Comparison of ENCODE assay signal across 1 cellular context in the genomic region with DNA sequence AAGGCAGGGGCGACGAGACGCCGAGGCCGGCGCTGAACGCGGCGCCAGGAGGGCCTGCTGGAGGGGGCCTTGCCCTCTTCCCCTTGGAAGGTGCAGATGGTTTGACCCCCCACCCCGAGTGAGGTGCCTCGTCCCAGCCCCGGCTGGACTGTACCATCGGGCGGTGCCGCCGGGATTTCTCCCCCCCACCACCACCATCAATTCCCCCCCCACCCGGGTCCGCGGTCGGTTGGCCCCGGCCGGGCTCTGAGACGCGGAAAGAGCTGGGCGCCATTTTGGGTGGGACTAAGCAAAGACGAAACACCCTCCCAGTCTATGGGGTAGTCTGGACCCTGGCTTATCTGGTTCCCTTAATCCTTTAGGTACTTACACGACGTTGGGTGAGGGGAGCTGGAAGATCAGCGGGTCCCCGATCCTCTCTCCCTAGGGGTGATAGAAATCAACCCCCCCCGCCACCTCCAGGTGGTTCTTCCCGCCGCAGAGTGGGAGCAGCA.
TF ChIP-seq lines count a peak whose summit lies in the region.

A gene with protein sequence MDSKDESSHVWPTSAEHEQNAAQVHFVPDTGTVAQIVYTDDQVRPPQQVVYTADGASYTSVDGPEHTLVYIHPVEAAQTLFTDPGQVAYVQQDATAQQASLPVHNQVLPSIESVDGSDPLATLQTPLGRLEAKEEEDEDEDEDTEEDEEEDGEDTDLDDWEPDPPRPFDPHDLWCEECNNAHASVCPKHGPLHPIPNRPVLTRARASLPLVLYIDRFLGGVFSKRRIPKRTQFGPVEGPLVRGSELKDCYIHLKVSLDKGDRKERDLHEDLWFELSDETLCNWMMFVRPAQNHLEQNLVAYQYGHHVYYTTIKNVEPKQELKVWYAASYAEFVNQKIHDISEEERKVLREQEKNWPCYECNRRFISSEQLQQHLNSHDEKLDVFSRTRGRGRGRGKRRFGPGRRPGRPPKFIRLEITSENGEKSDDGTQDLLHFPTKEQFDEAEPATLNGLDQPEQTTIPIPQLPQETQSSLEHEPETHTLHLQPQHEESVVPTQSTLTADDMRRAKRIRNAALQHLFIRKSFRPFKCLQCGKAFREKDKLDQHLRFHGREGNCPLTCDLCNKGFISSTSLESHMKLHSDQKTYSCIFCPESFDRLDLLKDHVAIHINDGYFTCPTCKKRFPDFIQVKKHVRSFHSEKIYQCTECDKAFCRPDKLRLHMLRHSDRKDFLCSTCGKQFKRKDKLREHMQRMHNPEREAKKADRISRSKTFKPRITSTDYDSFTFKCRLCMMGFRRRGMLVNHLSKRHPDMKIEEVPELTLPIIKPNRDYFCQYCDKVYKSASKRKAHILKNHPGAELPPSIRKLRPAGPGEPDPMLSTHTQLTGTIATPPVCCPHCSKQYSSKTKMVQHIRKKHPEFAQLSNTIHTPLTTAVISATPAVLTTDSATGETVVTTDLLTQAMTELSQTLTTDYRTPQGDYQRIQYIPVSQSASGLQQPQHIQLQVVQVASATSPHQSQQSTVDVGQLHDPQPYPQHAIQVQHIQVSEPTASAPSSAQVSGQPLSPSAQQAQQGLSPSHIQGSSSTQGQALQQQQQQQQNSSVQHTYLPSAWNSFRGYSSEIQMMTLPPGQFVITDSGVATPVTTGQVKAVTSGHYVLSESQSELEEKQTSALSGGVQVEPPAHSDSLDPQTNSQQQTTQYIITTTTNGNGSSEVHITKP (minus strand): TSS at position 484 of the 494 bp plus-strand sequence. CDS start 41,871 bp downstream, outside the sequence.

TF ChIP-seq in HepG2, 621 proteins besides CTCF, POLR2A, EP300 and RAD21 (continued from another document and continues in another):
- TF ChIP-seq, protein P1, sequence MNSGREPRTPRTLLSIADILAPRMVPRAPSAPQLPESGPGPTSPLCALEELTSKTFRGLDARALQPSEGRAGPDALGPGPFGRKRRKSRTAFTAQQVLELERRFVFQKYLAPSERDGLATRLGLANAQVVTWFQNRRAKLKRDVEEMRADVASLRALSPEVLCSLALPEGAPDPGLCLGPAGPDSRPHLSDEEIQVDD (CRISPR knock-in tag; IDR thresholded peaks at IDR 0.05; ENCODE audit: borderline replicate concordance) = 0 out of 2 replicates have a peak, but pooled peaks have one; percentile 41
- peak; percentile 83 for TF ChIP-seq POLR2AphosphoS5 (IDR thresholded peaks at IDR 0.05; ENCODE audit: low read depth, low read length)
- TF ChIP-seq SMARCC2 (IDR thresholded peaks at IDR 0.05) = no peak
- TF ChIP-seq, protein P2, sequence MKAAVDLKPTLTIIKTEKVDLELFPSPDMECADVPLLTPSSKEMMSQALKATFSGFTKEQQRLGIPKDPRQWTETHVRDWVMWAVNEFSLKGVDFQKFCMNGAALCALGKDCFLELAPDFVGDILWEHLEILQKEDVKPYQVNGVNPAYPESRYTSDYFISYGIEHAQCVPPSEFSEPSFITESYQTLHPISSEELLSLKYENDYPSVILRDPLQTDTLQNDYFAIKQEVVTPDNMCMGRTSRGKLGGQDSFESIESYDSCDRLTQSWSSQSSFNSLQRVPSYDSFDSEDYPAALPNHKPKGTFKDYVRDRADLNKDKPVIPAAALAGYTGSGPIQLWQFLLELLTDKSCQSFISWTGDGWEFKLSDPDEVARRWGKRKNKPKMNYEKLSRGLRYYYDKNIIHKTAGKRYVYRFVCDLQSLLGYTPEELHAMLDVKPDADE (CRISPR knock-in tag; IDR thresholded peaks at IDR 0.05) = 0 out of 2 replicates have a peak, but pooled peaks have one; percentile 52
- peak; percentile 71; the same call in 1 of the 2 replicates for TF ChIP-seq ZBTB7B (CRISPR knock-in tag; IDR thresholded peaks at IDR 0.05)
- TF ChIP-seq ZSCAN21 (CRISPR knock-in tag; IDR thresholded peaks at IDR 0.05; ENCODE audit: borderline replicate concordance) = peak; percentile 77; the same call in 1 of the 2 replicates
- TF ChIP-seq ZMYM2 (CRISPR knock-in tag; IDR thresholded peaks at IDR 0.05) = no peak
- TF ChIP-seq PTBP1 (IDR thresholded peaks at IDR 0.05; ENCODE audit: low read depth, low read length, poor library complexity, severe bottlenecking) = no peak
- TF ChIP-seq, protein P3, sequence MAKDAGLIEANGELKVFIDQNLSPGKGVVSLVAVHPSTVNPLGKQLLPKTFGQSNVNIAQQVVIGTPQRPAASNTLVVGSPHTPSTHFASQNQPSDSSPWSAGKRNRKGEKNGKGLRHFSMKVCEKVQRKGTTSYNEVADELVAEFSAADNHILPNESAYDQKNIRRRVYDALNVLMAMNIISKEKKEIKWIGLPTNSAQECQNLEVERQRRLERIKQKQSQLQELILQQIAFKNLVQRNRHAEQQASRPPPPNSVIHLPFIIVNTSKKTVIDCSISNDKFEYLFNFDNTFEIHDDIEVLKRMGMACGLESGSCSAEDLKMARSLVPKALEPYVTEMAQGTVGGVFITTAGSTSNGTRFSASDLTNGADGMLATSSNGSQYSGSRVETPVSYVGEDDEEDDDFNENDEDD (CRISPR knock-in tag; IDR thresholded peaks at IDR 0.05; ENCODE audit: borderline replicate concordance) = 0 out of 2 replicates have a peak, but pooled peaks have one; percentile 30
- TF ChIP-seq ZNF670 (CRISPR knock-in tag; IDR thresholded peaks at IDR 0.05; ENCODE audit: borderline replicate concordance) = peak; percentile 62; the same call in 1 of the 2 replicates
- TF ChIP-seq ZBTB20 (CRISPR knock-in tag; IDR thresholded peaks at IDR 0.05; ENCODE audit: borderline replicate concordance, low read depth) = no peak
- TF ChIP-seq ZIK1 (CRISPR knock-in tag; IDR thresholded peaks at IDR 0.05; ENCODE audit: borderline replicate concordance, low read depth) = 0 out of 2 replicates have a peak, but pooled peaks have one; percentile 39
- no peak for TF ChIP-seq CHD2 (IDR thresholded peaks at IDR 0.05; ENCODE audit: low read depth, low read length)
- TF ChIP-seq ZNF550 (CRISPR knock-in tag; IDR thresholded peaks at IDR 0.05; ENCODE audit: borderline replicate concordance) = no peak
- TF ChIP-seq, protein P4, sequence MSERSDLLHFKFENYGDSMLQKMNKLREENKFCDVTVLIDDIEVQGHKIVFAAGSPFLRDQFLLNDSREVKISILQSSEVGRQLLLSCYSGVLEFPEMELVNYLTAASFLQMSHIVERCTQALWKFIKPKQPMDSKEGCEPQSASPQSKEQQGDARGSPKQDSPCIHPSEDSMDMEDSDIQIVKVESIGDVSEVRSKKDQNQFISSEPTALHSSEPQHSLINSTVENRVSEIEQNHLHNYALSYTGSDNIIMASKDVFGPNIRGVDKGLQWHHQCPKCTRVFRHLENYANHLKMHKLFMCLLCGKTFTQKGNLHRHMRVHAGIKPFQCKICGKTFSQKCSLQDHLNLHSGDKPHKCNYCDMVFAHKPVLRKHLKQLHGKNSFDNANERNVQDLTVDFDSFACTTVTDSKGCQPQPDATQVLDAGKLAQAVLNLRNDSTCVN (CRISPR knock-in tag; IDR thresholded peaks at IDR 0.05; ENCODE audit: borderline replicate concordance) = no peak; the same call in 1 of the 2 replicates
- TF ChIP-seq ZNF256 (CRISPR knock-in tag; conservative IDR thresholded peaks at IDR 0.05) = no peak
- TF ChIP-seq RARG (CRISPR knock-in tag; IDR thresholded peaks at IDR 0.05; ENCODE audit: low read depth) = no peak
- no peak for TF ChIP-seq SMAD3 (CRISPR knock-in tag; IDR thresholded peaks at IDR 0.05)
- TF ChIP-seq, protein P5, sequence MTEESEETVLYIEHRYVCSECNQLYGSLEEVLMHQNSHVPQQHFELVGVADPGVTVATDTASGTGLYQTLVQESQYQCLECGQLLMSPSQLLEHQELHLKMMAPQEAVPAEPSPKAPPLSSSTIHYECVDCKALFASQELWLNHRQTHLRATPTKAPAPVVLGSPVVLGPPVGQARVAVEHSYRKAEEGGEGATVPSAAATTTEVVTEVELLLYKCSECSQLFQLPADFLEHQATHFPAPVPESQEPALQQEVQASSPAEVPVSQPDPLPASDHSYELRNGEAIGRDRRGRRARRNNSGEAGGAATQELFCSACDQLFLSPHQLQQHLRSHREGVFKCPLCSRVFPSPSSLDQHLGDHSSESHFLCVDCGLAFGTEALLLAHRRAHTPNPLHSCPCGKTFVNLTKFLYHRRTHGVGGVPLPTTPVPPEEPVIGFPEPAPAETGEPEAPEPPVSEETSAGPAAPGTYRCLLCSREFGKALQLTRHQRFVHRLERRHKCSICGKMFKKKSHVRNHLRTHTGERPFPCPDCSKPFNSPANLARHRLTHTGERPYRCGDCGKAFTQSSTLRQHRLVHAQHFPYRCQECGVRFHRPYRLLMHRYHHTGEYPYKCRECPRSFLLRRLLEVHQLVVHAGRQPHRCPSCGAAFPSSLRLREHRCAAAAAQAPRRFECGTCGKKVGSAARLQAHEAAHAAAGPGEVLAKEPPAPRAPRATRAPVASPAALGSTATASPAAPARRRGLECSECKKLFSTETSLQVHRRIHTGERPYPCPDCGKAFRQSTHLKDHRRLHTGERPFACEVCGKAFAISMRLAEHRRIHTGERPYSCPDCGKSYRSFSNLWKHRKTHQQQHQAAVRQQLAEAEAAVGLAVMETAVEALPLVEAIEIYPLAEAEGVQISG (CRISPR knock-in tag; IDR thresholded peaks at IDR 0.05) = peak; percentile 50; the same call in 1 of the 2 replicates
- peak; percentile 90 for TF ChIP-seq NFRKB (IDR thresholded peaks at IDR 0.05)
- no peak for TF ChIP-seq REL (CRISPR knock-in tag; conservative IDR thresholded peaks at IDR 0.05)
- no peak for TF ChIP-seq ZNF772 (CRISPR knock-in tag; IDR thresholded peaks at IDR 0.05)
- TF ChIP-seq ZFX (CRISPR knock-in tag; IDR thresholded peaks at IDR 0.05; ENCODE audit: low read depth) = peak; percentile 80; the same call in 1 of the 2 replicates
- no peak for TF ChIP-seq PPARG (CRISPR knock-in tag; conservative IDR thresholded peaks at IDR 0.05)
- TF ChIP-seq, protein P6, sequence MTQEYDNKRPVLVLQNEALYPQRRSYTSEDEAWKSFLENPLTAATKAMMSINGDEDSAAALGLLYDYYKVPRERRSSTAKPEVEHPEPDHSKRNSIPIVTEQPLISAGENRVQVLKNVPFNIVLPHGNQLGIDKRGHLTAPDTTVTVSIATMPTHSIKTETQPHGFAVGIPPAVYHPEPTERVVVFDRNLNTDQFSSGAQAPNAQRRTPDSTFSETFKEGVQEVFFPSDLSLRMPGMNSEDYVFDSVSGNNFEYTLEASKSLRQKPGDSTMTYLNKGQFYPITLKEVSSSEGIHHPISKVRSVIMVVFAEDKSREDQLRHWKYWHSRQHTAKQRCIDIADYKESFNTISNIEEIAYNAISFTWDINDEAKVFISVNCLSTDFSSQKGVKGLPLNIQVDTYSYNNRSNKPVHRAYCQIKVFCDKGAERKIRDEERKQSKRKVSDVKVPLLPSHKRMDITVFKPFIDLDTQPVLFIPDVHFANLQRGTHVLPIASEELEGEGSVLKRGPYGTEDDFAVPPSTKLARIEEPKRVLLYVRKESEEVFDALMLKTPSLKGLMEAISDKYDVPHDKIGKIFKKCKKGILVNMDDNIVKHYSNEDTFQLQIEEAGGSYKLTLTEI (CRISPR knock-in tag; conservative IDR thresholded peaks at IDR 0.05) = no peak
- TF ChIP-seq, protein P7, sequence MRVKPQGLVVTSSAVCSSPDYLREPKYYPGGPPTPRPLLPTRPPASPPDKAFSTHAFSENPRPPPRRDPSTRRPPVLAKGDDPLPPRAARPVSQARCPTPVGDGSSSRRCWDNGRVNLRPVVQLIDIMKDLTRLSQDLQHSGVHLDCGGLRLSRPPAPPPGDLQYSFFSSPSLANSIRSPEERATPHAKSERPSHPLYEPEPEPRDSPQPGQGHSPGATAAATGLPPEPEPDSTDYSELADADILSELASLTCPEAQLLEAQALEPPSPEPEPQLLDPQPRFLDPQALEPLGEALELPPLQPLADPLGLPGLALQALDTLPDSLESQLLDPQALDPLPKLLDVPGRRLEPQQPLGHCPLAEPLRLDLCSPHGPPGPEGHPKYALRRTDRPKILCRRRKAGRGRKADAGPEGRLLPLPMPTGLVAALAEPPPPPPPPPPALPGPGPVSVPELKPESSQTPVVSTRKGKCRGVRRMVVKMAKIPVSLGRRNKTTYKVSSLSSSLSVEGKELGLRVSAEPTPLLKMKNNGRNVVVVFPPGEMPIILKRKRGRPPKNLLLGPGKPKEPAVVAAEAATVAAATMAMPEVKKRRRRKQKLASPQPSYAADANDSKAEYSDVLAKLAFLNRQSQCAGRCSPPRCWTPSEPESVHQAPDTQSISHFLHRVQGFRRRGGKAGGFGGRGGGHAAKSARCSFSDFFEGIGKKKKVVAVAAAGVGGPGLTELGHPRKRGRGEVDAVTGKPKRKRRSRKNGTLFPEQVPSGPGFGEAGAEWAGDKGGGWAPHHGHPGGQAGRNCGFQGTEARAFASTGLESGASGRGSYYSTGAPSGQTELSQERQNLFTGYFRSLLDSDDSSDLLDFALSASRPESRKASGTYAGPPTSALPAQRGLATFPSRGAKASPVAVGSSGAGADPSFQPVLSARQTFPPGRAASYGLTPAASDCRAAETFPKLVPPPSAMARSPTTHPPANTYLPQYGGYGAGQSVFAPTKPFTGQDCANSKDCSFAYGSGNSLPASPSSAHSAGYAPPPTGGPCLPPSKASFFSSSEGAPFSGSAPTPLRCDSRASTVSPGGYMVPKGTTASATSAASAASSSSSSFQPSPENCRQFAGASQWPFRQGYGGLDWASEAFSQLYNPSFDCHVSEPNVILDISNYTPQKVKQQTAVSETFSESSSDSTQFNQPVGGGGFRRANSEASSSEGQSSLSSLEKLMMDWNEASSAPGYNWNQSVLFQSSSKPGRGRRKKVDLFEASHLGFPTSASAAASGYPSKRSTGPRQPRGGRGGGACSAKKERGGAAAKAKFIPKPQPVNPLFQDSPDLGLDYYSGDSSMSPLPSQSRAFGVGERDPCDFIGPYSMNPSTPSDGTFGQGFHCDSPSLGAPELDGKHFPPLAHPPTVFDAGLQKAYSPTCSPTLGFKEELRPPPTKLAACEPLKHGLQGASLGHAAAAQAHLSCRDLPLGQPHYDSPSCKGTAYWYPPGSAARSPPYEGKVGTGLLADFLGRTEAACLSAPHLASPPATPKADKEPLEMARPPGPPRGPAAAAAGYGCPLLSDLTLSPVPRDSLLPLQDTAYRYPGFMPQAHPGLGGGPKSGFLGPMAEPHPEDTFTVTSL (CRISPR knock-in tag; IDR thresholded peaks at IDR 0.05; ENCODE audit: borderline replicate concordance) = peak; percentile 47
- TF ChIP-seq SRSF4 (IDR thresholded peaks at IDR 0.05; ENCODE audit: low read depth, low read length, poor library complexity, severe bottlenecking) = no peak
- TF ChIP-seq, protein P8, sequence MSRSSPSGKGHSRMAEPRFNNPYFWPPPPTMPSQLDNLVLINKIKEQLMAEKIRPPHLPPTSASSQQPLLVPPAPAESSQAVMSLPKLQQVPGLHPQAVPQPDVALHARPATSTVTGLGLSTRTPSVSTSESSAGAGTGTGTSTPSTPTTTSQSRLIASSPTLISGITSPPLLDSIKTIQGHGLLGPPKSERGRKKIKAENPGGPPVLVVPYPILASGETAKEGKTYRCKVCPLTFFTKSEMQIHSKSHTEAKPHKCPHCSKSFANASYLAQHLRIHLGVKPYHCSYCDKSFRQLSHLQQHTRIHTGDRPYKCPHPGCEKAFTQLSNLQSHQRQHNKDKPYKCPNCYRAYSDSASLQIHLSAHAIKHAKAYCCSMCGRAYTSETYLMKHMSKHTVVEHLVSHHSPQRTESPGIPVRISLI (CRISPR knock-in tag; IDR thresholded peaks at IDR 0.05; ENCODE audit: borderline replicate concordance) = peak; percentile 38; the same call in 1 of the 2 replicates
- TF ChIP-seq POLR2G (IDR thresholded peaks at IDR 0.05; ENCODE audit: low read depth, low read length) = peak; percentile 70
- no peak for TF ChIP-seq ZNF530 (CRISPR knock-in tag; IDR thresholded peaks at IDR 0.05; ENCODE audit: low read depth)
- TF ChIP-seq, protein P9, sequence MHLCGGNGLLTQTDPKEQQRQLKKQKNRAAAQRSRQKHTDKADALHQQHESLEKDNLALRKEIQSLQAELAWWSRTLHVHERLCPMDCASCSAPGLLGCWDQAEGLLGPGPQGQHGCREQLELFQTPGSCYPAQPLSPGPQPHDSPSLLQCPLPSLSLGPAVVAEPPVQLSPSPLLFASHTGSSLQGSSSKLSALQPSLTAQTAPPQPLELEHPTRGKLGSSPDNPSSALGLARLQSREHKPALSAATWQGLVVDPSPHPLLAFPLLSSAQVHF (CRISPR knock-in tag; IDR thresholded peaks at IDR 0.05) = no peak
- TF ChIP-seq SKI (IDR thresholded peaks at IDR 0.05; ENCODE audit: partially characterized antibody) = peak; percentile 62
